In the genomic region with DNA sequence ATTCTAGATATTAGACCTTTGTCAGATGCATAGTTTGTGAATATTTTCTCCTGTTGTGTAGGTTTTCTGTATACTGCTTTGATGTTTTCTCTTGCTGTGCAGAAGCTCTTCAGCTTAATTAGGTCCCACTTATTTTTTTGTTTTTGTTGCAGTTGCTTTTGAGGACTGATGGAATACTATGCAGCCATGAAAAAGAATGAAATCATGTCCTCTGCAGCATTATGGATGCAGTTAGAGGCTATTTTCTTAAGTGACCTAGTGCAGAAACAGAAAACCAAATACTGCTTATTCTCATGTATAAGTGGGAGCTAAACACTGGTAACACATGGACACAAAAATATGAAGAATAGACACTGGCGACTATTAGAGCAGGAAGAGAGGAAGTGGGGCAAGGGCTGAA, we compare ENCODE assay signal across 29 cellular contexts.
"Had no signal": no experiment of that assay in that cellular context is flagged by ENCODE, and none has a peak within 500 bp of the region (broad histone marks: within the 10 kb centered on the region; RNA-seq: fewer than 3 reads in every experiment).

No MANE protein-coding gene starts in this region.

- H3K79me2 ChIP-seq: hepatocyte had no signal

- H3K27me3 ChIP-seq: colonic mucosa, esophagus muscularis mucosa, esophagus squamous epithelium, foreskin keratinocyte, gastrocnemius medialis, gastroesophageal sphincter, heart left ventricle, heart right ventricle, hepatocyte had no signal

- H3K9me3 Mint-ChIP-seq: dendritic cell treated with granulocyte-macrophage colony-stimulating factor and Interleukin-4, amounts not matched to agents 40 ng/mL and 50 ng/mL, for 4 days; effector memory CD8-positive, alpha-beta T cell had no signal

- H3K36me3 ChIP-seq: colonic mucosa, esophagus muscularis mucosa, esophagus squamous epithelium, gastrocnemius medialis, gastroesophageal sphincter, heart left ventricle, heart right ventricle had no signal

- ATAC-seq: effector memory CD8-positive, alpha-beta T cell; esophagus mucosa; foreskin keratinocyte; gastrocnemius medialis; gastroesophageal sphincter; heart left ventricle; heart right ventricle had no signal

- H3K9me3 ChIP-seq: colonic mucosa, esophagus squamous epithelium, gastrocnemius medialis, gastroesophageal sphincter had no signal

- H3K4me3 ChIP-seq: colonic mucosa, coronary artery, dorsolateral prefrontal cortex, esophagus muscularis mucosa, esophagus squamous epithelium, gastrocnemius medialis, gastroesophageal sphincter, heart left ventricle, heart right ventricle, hepatocyte had no signal

- DNase-seq: colonic mucosa; cortex of kidney; dermis blood vessel endothelial cell; dorsolateral prefrontal cortex; effector CD4-positive, alpha-beta T cell; effector CD8-positive, alpha-beta T cell; effector memory CD4-positive, alpha-beta T cell; effector memory CD8-positive, alpha-beta T cell; endodermal cell; erythroblast; esophagus squamous epithelium; foreskin fibroblast; foreskin keratinocyte; foreskin melanocyte; gastrocnemius medialis; glutamatergic neuron; head of caudate nucleus; heart left ventricle; heart right ventricle had no signal

- H3K27ac Mint-ChIP-seq: dendritic cell treated with granulocyte-macrophage colony-stimulating factor and Interleukin-4, amounts not matched to agents 40 ng/mL and 50 ng/mL, for 4 days; effector memory CD8-positive, alpha-beta T cell; endodermal cell had no signal

- H3K27ac ChIP-seq: colonic mucosa, coronary artery, dorsolateral prefrontal cortex, epithelial cell of prostate, esophagus muscularis mucosa, esophagus squamous epithelium, foreskin keratinocyte, gastrocnemius medialis, gastroesophageal sphincter, heart left ventricle, heart right ventricle, hepatocyte had no signal

- H3K4me2 ChIP-seq: hepatocyte had no signal

- H3K4me1 ChIP-seq: colonic mucosa, esophagus muscularis mucosa, foreskin keratinocyte, gastrocnemius medialis, gastroesophageal sphincter, heart left ventricle, heart right ventricle had no signal

- H3K27me3 Mint-ChIP-seq: dendritic cell treated with granulocyte-macrophage colony-stimulating factor and Interleukin-4, amounts not matched to agents 40 ng/mL and 50 ng/mL, for 4 days; effector memory CD8-positive, alpha-beta T cell had no signal

- H2AFZ ChIP-seq: hepatocyte had no signal

- FAIRE-seq: endometrium, endothelial cell of umbilical vein, frontal cortex had no signal

- H3K4me3 Mint-ChIP-seq: dendritic cell treated with granulocyte-macrophage colony-stimulating factor and Interleukin-4, amounts not matched to agents 40 ng/mL and 50 ng/mL, for 4 days; effector memory CD8-positive, alpha-beta T cell; endodermal cell had no signal

- H3K4me1 Mint-ChIP-seq: endodermal cell had no signal
